ENCODE assay signal across 29 cellular contexts in the genomic region with DNA sequence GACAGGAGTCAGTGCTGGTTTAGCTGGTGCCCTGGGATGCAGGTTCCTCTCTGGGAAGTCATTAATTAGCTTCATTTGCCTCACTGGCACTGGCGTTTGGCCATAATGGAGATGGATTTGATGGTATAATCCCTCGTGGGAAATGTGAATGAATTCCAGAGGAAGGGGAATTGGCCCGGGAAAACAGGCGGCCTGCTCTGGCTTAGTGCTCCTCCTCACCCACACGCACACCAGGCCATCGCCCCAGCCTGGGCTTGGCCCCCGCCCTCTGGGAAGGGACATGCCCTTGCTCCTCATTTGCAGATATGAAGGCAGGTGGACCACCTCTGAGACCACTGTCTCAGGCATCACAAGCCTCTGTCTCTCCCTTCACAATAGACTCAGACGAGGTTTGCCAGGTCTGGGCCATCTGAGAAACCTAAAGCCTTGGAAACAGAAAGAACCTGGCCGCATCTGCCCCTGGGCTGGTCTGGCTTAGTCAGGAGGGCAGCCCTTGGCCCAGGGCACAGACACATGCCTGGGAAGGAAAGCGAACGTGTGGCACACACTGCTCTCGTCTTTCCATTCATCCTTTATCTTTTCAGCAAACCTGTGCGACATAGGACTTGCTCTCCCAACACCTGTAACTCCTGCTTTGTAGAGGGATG.
"Had no signal": no experiment of that assay in that cellular context is flagged by ENCODE, and none has a peak within 500 bp of the region (broad histone marks: within the 10 kb centered on the region; RNA-seq: fewer than 3 reads in every experiment).

No MANE protein-coding gene starts in this region.

- DNase-seq: activated B cell treated with CpG ODN at 0.5 μM for 24 hours; activated CD4-positive, alpha-beta T cell treated with anti-CD3 and anti-CD28 coated beads for 1 hour; activated CD4-positive, alpha-beta T cell treated with anti-CD3 and anti-CD28 coated beads, Interleukin-2, amount 10 ng/mL, durations not matched to agents 24 days and 14 days; activated CD4-positive, alpha-beta T cell treated with anti-CD3 and anti-CD28 coated beads, Interleukin-2, amount 50 U/mL, for 48 hours; activated CD8-positive, alpha-beta memory T cell treated with anti-CD3 and anti-CD28 coated beads, Interleukin-2, amount 10 ng/mL, durations not matched to agents 7 days and 5 days; activated gamma-delta T cell; activated naive CD4-positive, alpha-beta T cell treated with anti-CD3 and anti-CD28 coated beads for 36 hours; activated T-cell treated with anti-CD3 and anti-CD28 coated beads, Interleukin-2, amount 50 U/mL, for 4 hours; amygdala; brain microvascular endothelial cell; caudate nucleus; Kasumi-1; KBM-7; NCI-H1105 treated with DMSO at 0.1 percent for 48 hours; NCI-H1436 treated with DMSO at 0.1 percent for 48 hours; NCI-H187; NCI-H2081; NCI-H446; NCI-H526; NCI-H774; NK-92 treated with Interleukin-12 subunit alpha and Interleukin-12 subunit beta, amount 100 ng/mL, for 24 hours; OCI-M1; RPMI8226; SHP77 had no signal

- H3K9me3 Mint-ChIP-seq: activated CD4-positive, alpha-beta T cell treated with anti-CD3 and anti-CD28 coated beads, Interleukin-2, amount 10 ng/mL, durations not matched to agents 24 days and 14 days; activated T-helper 17 cell treated with anti-CD3 and anti-CD28 coated beads, Interleukin-2, amount 50 U/mL, for 72 hours; T-helper 1 cell treated with Interleukin-12 subunit alpha and Interleukin-12 subunit beta and Interleukin-4 antibody, amounts not matched to agents 30 μg/mL and 1 μg/mL, for 36 hours had no signal

- H3K27me3 ChIP-seq: brain microvascular endothelial cell had no signal

- H3K4me3 Mint-ChIP-seq: activated B cell treated with CpG ODN at 0.5 μM for 24 hours; activated CD4-positive, alpha-beta T cell treated with anti-CD3 and anti-CD28 coated beads, Interleukin-2, amount 10 ng/mL, durations not matched to agents 24 days and 14 days; activated CD8-positive, alpha-beta memory T cell treated with anti-CD3 and anti-CD28 coated beads, Interleukin-2, amount 10 ng/mL, durations not matched to agents 7 days and 5 days; activated naive CD4-positive, alpha-beta T cell treated with anti-CD3 and anti-CD28 coated beads for 36 hours; activated naive CD8-positive, alpha-beta T cell; activated T-cell treated with anti-CD3 and anti-CD28 coated beads, Interleukin-2, amount 50 U/mL, for 4 hours; activated T-helper 17 cell treated with anti-CD3 and anti-CD28 coated beads, Interleukin-2, amount 50 U/mL, for 72 hours; T-helper 1 cell treated with Interleukin-12 subunit alpha and Interleukin-12 subunit beta and Interleukin-4 antibody, amounts not matched to agents 30 μg/mL and 1 μg/mL, for 36 hours had no signal

- H3K4me1 Mint-ChIP-seq: activated B cell treated with CpG ODN at 0.5 μM for 24 hours; activated CD4-positive, alpha-beta T cell treated with anti-CD3 and anti-CD28 coated beads, Interleukin-2, amount 10 ng/mL, durations not matched to agents 24 days and 14 days; activated CD8-positive, alpha-beta memory T cell treated with anti-CD3 and anti-CD28 coated beads, Interleukin-2, amount 10 ng/mL, durations not matched to agents 7 days and 5 days; activated T-helper 17 cell treated with anti-CD3 and anti-CD28 coated beads, Interleukin-2, amount 50 U/mL, for 72 hours had no signal

- H3K36me3 Mint-ChIP-seq: activated CD8-positive, alpha-beta memory T cell treated with anti-CD3 and anti-CD28 coated beads, Interleukin-2, amount 10 ng/mL, durations not matched to agents 7 days and 5 days; activated naive CD8-positive, alpha-beta T cell had no signal

- H3K27ac ChIP-seq: brain microvascular endothelial cell, SJSA1 had no signal

- H3K4me3 ChIP-seq: SJSA1 had no signal

- H3K27me3 Mint-ChIP-seq: activated B cell treated with CpG ODN at 0.5 μM for 24 hours; activated CD4-positive, alpha-beta T cell treated with anti-CD3 and anti-CD28 coated beads, Interleukin-2, amount 10 ng/mL, durations not matched to agents 24 days and 14 days; activated CD8-positive, alpha-beta memory T cell treated with anti-CD3 and anti-CD28 coated beads, Interleukin-2, amount 10 ng/mL, durations not matched to agents 7 days and 5 days; activated naive CD8-positive, alpha-beta T cell; activated T-helper 17 cell treated with anti-CD3 and anti-CD28 coated beads, Interleukin-2, amount 50 U/mL, for 72 hours had no signal

- ATAC-seq: activated CD8-positive, alpha-beta memory T cell treated with anti-CD3 and anti-CD28 coated beads, Interleukin-2, amount 10 ng/mL, durations not matched to agents 7 days and 5 days; activated T-cell treated with anti-CD3 and anti-CD28 coated beads, Interleukin-2, amount 50 U/mL, for 4 hours; activated T-helper 17 cell treated with anti-CD3 and anti-CD28 coated beads, Interleukin-2, amount 50 U/mL, for 72 hours; Panc1 had no signal

- H3K9me3 ChIP-seq: SJSA1 had no signal

- H3K36me3 ChIP-seq: brain microvascular endothelial cell, SJSA1 had no signal

- H3K4me1 ChIP-seq: SJSA1 had no signal

- H3K27ac Mint-ChIP-seq: activated B cell treated with CpG ODN at 0.5 μM for 24 hours; activated CD4-positive, alpha-beta T cell treated with anti-CD3 and anti-CD28 coated beads, Interleukin-2, amount 10 ng/mL, durations not matched to agents 24 days and 14 days; activated CD8-positive, alpha-beta memory T cell treated with anti-CD3 and anti-CD28 coated beads, Interleukin-2, amount 10 ng/mL, durations not matched to agents 7 days and 5 days; activated naive CD4-positive, alpha-beta T cell treated with anti-CD3 and anti-CD28 coated beads for 36 hours; activated naive CD8-positive, alpha-beta T cell; activated T-helper 17 cell treated with anti-CD3 and anti-CD28 coated beads, Interleukin-2, amount 50 U/mL, for 72 hours; T-helper 1 cell treated with Interleukin-12 subunit alpha and Interleukin-12 subunit beta and Interleukin-4 antibody, amounts not matched to agents 30 μg/mL and 1 μg/mL, for 36 hours had no signal
